ENCODE assay signal across 25 cellular contexts in the genomic region with DNA sequence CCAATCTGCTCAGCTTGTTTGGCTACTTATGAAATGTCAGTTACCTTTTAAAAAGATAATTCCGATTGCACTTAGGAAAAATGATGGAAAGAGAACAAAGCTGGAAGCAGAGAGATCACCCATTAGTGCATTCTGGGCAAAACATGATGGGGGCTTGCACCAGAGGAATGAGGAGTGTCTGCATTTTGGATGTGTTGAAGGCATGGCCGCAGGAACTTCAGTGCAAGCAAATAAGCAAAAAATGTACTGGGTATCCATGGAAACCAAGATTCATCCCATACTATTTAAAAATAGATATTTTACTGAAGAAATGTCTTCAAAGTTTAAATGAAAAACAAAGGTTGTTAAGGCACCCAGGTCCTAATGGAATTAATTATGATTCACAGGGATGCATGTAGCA.
"Had no signal": no experiment of that assay in that cellular context is flagged by ENCODE, and none has a peak within 500 bp of the region (broad histone marks: within the 10 kb centered on the region; RNA-seq: fewer than 3 reads in every experiment).

No MANE protein-coding gene starts in this region.

- H3K27me3 ChIP-seq: stomach, suprapubic skin, testis, thyroid gland, tibial artery, tibial nerve, transverse colon, upper lobe of left lung, upper lobe of right lung, uterus, vagina had no signal

- ATAC-seq: stimulated activated effector memory CD8-positive, alpha-beta T cell treated with anti-CD3 and anti-CD28 coated beads, Interleukin-12 subunit alpha, Interleukin-12 subunit beta, amount 100 ng/mL, for 72 hours; stimulated activated memory B cell treated with anti-CD40 and anti-IgM and Interleukin-4, amounts not matched to agents 10 μg/mL and 1 μg/mL and 100 μg/mL, for 72 hours; stimulated activated naive B cell treated with anti-CD40 and anti-IgM and Interleukin-4, amounts not matched to agents 10 μg/mL and 1 μg/mL and 100 μg/mL, for 72 hours; stimulated activated naive CD8-positive, alpha-beta T cell treated with anti-CD3 and anti-CD28 coated beads, Interleukin-15, amount 100 ng/mL, for 72 hours; stimulated activated naive CD8-positive, alpha-beta T cell treated with anti-CD3 and anti-CD28 coated beads, Interleukin-15, Interleukin-2, amounts not matched to agents 100 U/mL and 50 U/mL, for 24 hours; upper lobe of right lung had no signal

- H3K36me3 ChIP-seq: stomach, suprapubic skin, thoracic aorta, thyroid gland, tibial artery, tibial nerve, transverse colon, upper lobe of left lung, upper lobe of right lung, uterus, vagina had no signal

- H3K4me1 ChIP-seq: stomach, suprapubic skin, testis, thyroid gland, tibial artery, tibial nerve, transverse colon, upper lobe of left lung, upper lobe of right lung, uterus, vagina had no signal

- H3K27ac ChIP-seq: stomach, suprapubic skin, testis, thoracic aorta, thyroid gland, tibial artery, tibial nerve, transverse colon, upper lobe of left lung, upper lobe of right lung, uterus, vagina had no signal

- DNase-seq: stimulated activated CD4-positive, alpha-beta T cell treated with anti-CD3 and anti-CD28 coated beads, Interleukin-2, amount 100 ng/mL, for 48 hours; stimulated activated CD4-positive, alpha-beta T cell treated with anti-CD3 and anti-CD28 coated beads, Interleukin-4, amount 100 ng/mL, for 1 hour; stimulated activated CD4-positive, alpha-beta T cell treated with anti-CD3 and anti-CD28 coated beads, Interleukin-4, amount 100 ng/mL, for 24 hours; stimulated activated CD4-positive, alpha-beta T cell treated with anti-CD3 and anti-CD28 coated beads, Interleukin-4, amount 100 ng/mL, for 4 hours; stimulated activated CD8-positive, alpha-beta memory T cell treated with anti-CD3 and anti-CD28 coated beads, Interleukin-4, amount 100 ng/mL, for 48 hours; stimulated activated naive B cell treated with anti-CD40 and anti-IgM and Interleukin-4, amounts not matched to agents 10 μg/mL and 1 μg/mL and 100 μg/mL, for 72 hours; stimulated activated naive CD4-positive, alpha-beta T cell; stimulated activated naive CD4-positive, alpha-beta T cell treated with Interleukin-2 at 50 U/mL for 16 hours; stimulated activated naive CD8-positive, alpha-beta T cell treated with anti-CD3 and anti-CD28 coated beads, Interleukin-15, amount 100 ng/mL, for 72 hours; stimulated activated naive CD8-positive, alpha-beta T cell treated with anti-CD3 and anti-CD28 coated beads, Interleukin-15, Interleukin-2, amounts not matched to agents 100 U/mL and 50 U/mL, for 24 hours; stomach; substantia nigra; testis; thyroid gland; tibial artery; transverse colon; upper lobe of left lung; upper lobe of right lung; uterus had no signal

- H3K9me3 ChIP-seq: suprapubic skin, testis, thoracic aorta, thyroid gland, tibial artery, tibial nerve, transverse colon, upper lobe of left lung, upper lobe of right lung, uterus, vagina had no signal

- H3K4me3 ChIP-seq: stomach, suprapubic skin, testis, thoracic aorta, thyroid gland, tibial artery, tibial nerve, transverse colon, upper lobe of left lung, upper lobe of right lung, uterus, vagina had no signal
